8 cellular contexts compared by ENCODE assay signal in genomic region chr12:53508534-53509199, GRCh38. TPM values are rescaled to one million over a fixed set of nuclear protein-coding genes. Genes with fewer than 3 reads are reported as not detected.
DNase-seq lines count a peak whose midpoint lies in the region; ATAC-seq, FAIRE-seq and TF ChIP-seq lines count a peak whose summit lies in the region.

No MANE protein-coding gene starts in this region.

- DNase-seq in AG10803 (ENCODE audit: low read depth), result peak; percentile 65
- peak; percentile 78 for DNase-seq in NCI-H226
- DNase-seq in activated B cell treated with CpG ODN at 0.5 μM for 24 hours, result peak; percentile 77
- DNase-seq in bronchial epithelial cell (ENCODE audit: low read depth), result peak; percentile 72
- DNase-seq in kidney, result peak; percentile 90
- DNase-seq in stimulated activated CD4-positive, alpha-beta T cell treated with anti-CD3 and anti-CD28 coated beads, Interleukin-2, amount 100 ng/mL, for 48 hours, result peak; percentile 86 to 87

- intact Hi-C loops in activated B cell treated with CpG ODN at 0.5 μM for 24 hours (cut with micrococcal nuclease), result loop anchor here (1.0 to 10.0 kb wide), 8 partner anchors 32 to 464 kb away; partner anchors contain the start of gene PRR13
- intact Hi-C loops in kidney (cut with DNase I), result no loop called here

- ATAC-seq in GM18909 (IDR thresholded peaks at IDR 0.05; ENCODE audit: poor library complexity, unreplicated experiment) (peak; percentile 89), HG03280 (IDR thresholded peaks at IDR 0.05; ENCODE audit: unreplicated experiment) (peak; percentile 85), activated B cell treated with CpG ODN at 0.5 μM for 24 hours (ENCODE audit: low read depth) (peak; percentile 100)

- no peaks in the 10 kb centered on the region for H3K27me3 ChIP-seq in bronchial epithelial cell (ENCODE audit: control insufficient read depth, insufficient read depth, low read length)

- peaks cover 0 to 3% of the 10 kb centered on the region in 2 donors for H3K4me1 ChIP-seq in kidney (ENCODE audit: control insufficient read depth in 1 of 2, insufficient read depth in 1 of 2, low read depth in 1 of 2, low read length in 2 of 2)

- peaks cover 10% of the 10 kb centered on the region for H3K4me1 Mint-ChIP-seq in activated B cell treated with CpG ODN at 0.5 μM for 24 hours

- H3K36me3 Mint-ChIP-seq in activated B cell treated with CpG ODN at 0.5 μM for 24 hours (ENCODE audit: low read depth), result peaks cover 49% of the 10 kb centered on the region

- no peak overlapping the region for H3K27ac ChIP-seq in kidney (ENCODE audit: low read depth in 2 of 2, low read length in 2 of 2)

- H3K36me3 ChIP-seq in bronchial epithelial cell (ENCODE audit: control insufficient read depth, insufficient read depth, low read length), result peaks cover 15% of the 10 kb centered on the region
- peaks cover 26 to 29% of the 10 kb centered on the region in 2 donors for H3K36me3 ChIP-seq in kidney (ENCODE audit: control insufficient read depth in 1 of 2, insufficient read depth in 2 of 2, low read length in 2 of 2)

- no peaks in the 10 kb centered on the region for H3K27me3 Mint-ChIP-seq in activated B cell treated with CpG ODN at 0.5 μM for 24 hours

- no peak overlapping the region for H3K4me3 Mint-ChIP-seq in activated B cell treated with CpG ODN at 0.5 μM for 24 hours

- POLR2A ChIA-PET in activated B cell treated with CpG ODN at 0.5 μM for 24 hours (lab: Charles Lee), result interaction anchor here (0.6 to 2.5 kb wide), 12 partner anchors 9 to 424 kb away, joined by 3 to 18 read pairs (median 6); partner anchors contain the start of genes AAAS, MAP3K12, PRR13 and TARBP2

- FAIRE-seq in bronchial epithelial cell (lab: Jason Lieb, UNC), result no peak
- FAIRE-seq in kidney (lab: Jason Lieb, UNC), result no peak

- no peak overlapping the region for H3K4me3 ChIP-seq in AG10803 (ENCODE audit: low read length)
- H3K4me3 ChIP-seq in bronchial epithelial cell (ENCODE audit: low read depth, low read length), result no peak overlapping the region
- no peak overlapping the region for H3K4me3 ChIP-seq in kidney (ENCODE audit: low read length in 2 of 2)

- no peak overlapping the region for H3K9ac ChIP-seq in kidney (ENCODE audit: low read length in 2 of 2)

- peak; percentile 89 for TF ChIP-seq CTCF in AG10803 (conservative IDR thresholded peaks at IDR 0.05; ENCODE audit: low read length)
- TF ChIP-seq CTCF in activated B cell treated with CpG ODN at 0.5 μM for 24 hours (IDR thresholded peaks at IDR 0.05), result peak; percentile 63
- peak; percentile 90 for TF ChIP-seq CTCF in bronchial epithelial cell (IDR thresholded peaks at IDR 0.05; ENCODE audit: insufficient read depth, low read length, severe bottlenecking)
- TF ChIP-seq CTCF in kidney (IDR thresholded peaks at IDR 0.05; ENCODE audit: borderline replicate concordance, extremely low read depth, insufficient read depth), result peak; percentile 98

- no peaks in the 10 kb centered on the region for H3K9me3 Mint-ChIP-seq in activated B cell treated with CpG ODN at 0.5 μM for 24 hours

- CTCF ChIA-PET in activated B cell treated with CpG ODN at 0.5 μM for 24 hours (lab: Charles Lee), result interaction anchor here (0.6 to 4.0 kb wide), 23 partner anchors 8 to 352 kb away, joined by 3 to 39 read pairs (median 4); partner anchors contain the start of genes AAAS and SP1

- H3K9me3 ChIP-seq in kidney (ENCODE audit: control insufficient read depth in 1 of 2, low read length in 2 of 2), result no peaks in the 10 kb centered on the region

- peak overlapping the region; percentile 66 for H3K27ac Mint-ChIP-seq in activated B cell treated with CpG ODN at 0.5 μM for 24 hours

RNA-seq across cellular contexts. Expression of gene NPFF, which starts 1.4 kb away (rescaled TPM):
- total RNA-seq in activated B cell treated with CpG ODN at 0.5 μM for 24 hours, result not detected in 2 replicates
- not detected in 2 replicates for total RNA-seq in bronchial epithelial cell
- total RNA-seq in kidney, result not detected
- polyA plus RNA-seq in kidney (ENCODE audit: insufficient read depth, low read depth, low replicate concordance), result 1.3 TPM

RNA-seq across cellular contexts. Expression of gene TARBP2, which starts 7.6 kb away (rescaled TPM):
- total RNA-seq in activated B cell treated with CpG ODN at 0.5 μM for 24 hours, result 45.7 and 49.6 TPM in 2 replicates
- total RNA-seq in bronchial epithelial cell, result 27.6 and 32.4 TPM in 2 replicates
- total RNA-seq in kidney, result 32.5 TPM
- 36.3 TPM for polyA plus RNA-seq in kidney (ENCODE audit: insufficient read depth, low read depth, low replicate concordance)

RNA-seq across cellular contexts. Expression of gene MAP3K12, which starts 9.4 kb away (rescaled TPM):
- 3.6 and 6.0 TPM in 2 replicates for total RNA-seq in activated B cell treated with CpG ODN at 0.5 μM for 24 hours
- total RNA-seq in bronchial epithelial cell, result 2.0 and 3.9 TPM in 2 replicates
- 21.8 TPM for total RNA-seq in kidney
- 15.2 TPM for polyA plus RNA-seq in kidney (ENCODE audit: insufficient read depth, low read depth, low replicate concordance)

RNA-seq across cellular contexts. Expression of gene PCBP2, which starts 56.8 kb away (rescaled TPM):
- total RNA-seq in activated B cell treated with CpG ODN at 0.5 μM for 24 hours, result 841 and 853 TPM in 2 replicates
- total RNA-seq in bronchial epithelial cell, result 128 and 133 TPM in 2 replicates
- 732 TPM for total RNA-seq in kidney
- 597 TPM for polyA plus RNA-seq in kidney (ENCODE audit: insufficient read depth, low read depth, low replicate concordance)
